23 cellular contexts compared by ENCODE assay signal in genomic region chr19:37563518-37563917, GRCh38. TPM values are rescaled to one million over a fixed set of nuclear protein-coding genes. Genes with fewer than 3 reads are reported as not detected.
"Had no signal": no experiment of that assay in that cellular context is flagged by ENCODE, and none has a peak within 500 bp of the region (broad histone marks: within the 10 kb centered on the region; RNA-seq: fewer than 3 reads in every experiment).

No MANE protein-coding gene starts in this region.

- DNase-seq: IMR-90, Karpas-422, KG1, MG63, NCI-H1092, NCI-H1105 treated with DMSO at 0.1 percent for 48 hours, NCI-H1436, NCI-H187, NCI-H2029, NCI-H2081 treated with DMSO at 0.1 percent for 48 hours, NCI-H2171, NCI-H226, NCI-H446, NCI-H510A, NCI-H524 treated with DMSO at 0.1 percent for 48 hours, NCI-H69, NCI-H774, RPMI8226, SHP77, SK-N-SH, SW 1271 had no signal

- FAIRE-seq: RCC 7860 had no signal

- H3K4me3 ChIP-seq: MG63 had no signal

- H3K27me3 ChIP-seq: MG63 had no signal

- H3K9ac ChIP-seq: SK-N-SH had no signal

RNA-seq across cellular contexts. Expression of gene ZNF540, which starts 31.2 kb away (rescaled TPM):
- total RNA-seq: HT1080 had no signal
